ENCODE assay signal across 13 cellular contexts in the genomic region with DNA sequence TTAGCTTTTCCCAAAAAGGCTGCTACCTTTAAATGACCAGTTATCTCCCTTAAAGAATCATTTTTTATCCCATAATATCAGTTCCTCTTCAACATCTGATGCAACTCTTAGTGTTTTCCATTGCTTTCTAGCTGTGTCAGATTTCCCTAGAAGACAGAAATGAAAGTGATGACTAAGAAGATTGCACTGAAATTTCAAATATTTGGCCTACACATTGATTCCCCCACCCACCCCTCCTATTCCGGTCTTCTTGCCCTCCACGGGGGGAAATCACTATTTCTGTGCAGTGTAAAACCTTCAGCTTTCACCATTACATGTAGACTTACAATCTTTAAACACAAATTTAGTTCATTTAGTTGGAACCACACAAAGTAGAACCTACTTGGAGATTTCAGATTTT.
DNase-seq lines count a peak whose midpoint lies in the region; FAIRE-seq and TF ChIP-seq lines count a peak whose summit lies in the region.
"Had no signal": no experiment of that assay in that cellular context is flagged by ENCODE, and none has a peak within 500 bp of the region (broad histone marks: within the 10 kb centered on the region; RNA-seq: fewer than 3 reads in every experiment).

No MANE protein-coding gene starts in this region.

- H3K36me3 Mint-ChIP-seq in glutamatergic neuron (ENCODE audit: unreplicated experiment): no peaks in the 10 kb centered on the region

- H3K4me1 ChIP-seq in SJSA1 (replicated peaks): peaks cover 48% of the 10 kb centered on the region
- H3K4me1 ChIP-seq: right atrium auricular region, stomach had no signal

- H3K27ac ChIP-seq in SJSA1: peak overlapping the region; percentile 78
- H3K27ac ChIP-seq: right atrium auricular region, RWPE1, stomach had no signal

- FAIRE-seq in GM12892 (lab: Jason Lieb, UNC): peak; percentile 60

- peaks cover 1% of the 10 kb centered on the region for H3K9me3 Mint-ChIP-seq in glutamatergic neuron (ENCODE audit: unreplicated experiment)

- TF ChIP-seq CTCF in glutamatergic neuron (IDR thresholded peaks at IDR 0.05; ENCODE audit: partially characterized antibody, unreplicated experiment): no peak

- CTCF ChIA-PET in HEK293T (lab: Yijun Ruan, JAX): no interaction called here

- H3K4me1 Mint-ChIP-seq in glutamatergic neuron (ENCODE audit: low read depth, unreplicated experiment): no peaks in the 10 kb centered on the region

- peaks cover 3% of the 10 kb centered on the region; the same call in 1 of the 2 replicates for H3K9me3 ChIP-seq in SJSA1 (replicated peaks)
- H3K9me3 ChIP-seq: right atrium auricular region, stomach had no signal

- H3K36me3 ChIP-seq in SJSA1: no peaks in the 10 kb centered on the region
- H3K36me3 ChIP-seq: right atrium auricular region, stomach had no signal

- TF ChIP-seq POLR2A in GM12892 (IDR thresholded peaks at IDR 0.05; ENCODE audit: low read depth, low read length): no peak

- H3K27me3 Mint-ChIP-seq in glutamatergic neuron (ENCODE audit: unreplicated experiment): no peaks in the 10 kb centered on the region

- POLR2A ChIA-PET in HEK293T (lab: Yijun Ruan, JAX): no interaction called here

- DNase-seq in AG08395 (ENCODE audit: low spot score) (peak; percentile 48), GM12892 (ENCODE audit: insufficient read length) (no peak), SJSA1 (ENCODE audit: low read depth in 1 of 2, low spot score in 2 of 2) (peak in 1 of 2 experiments; percentile 48), hepatic stellate cell (ENCODE audit: low spot score) (peak; percentile 37), HEK293T (ENCODE audit: extremely low spot score) (no peak), NK-92 (lab: John Stamatoyannopoulos, UW; ENCODE audit: unreplicated experiment) (no peak), NCI-H82 (lab: John Stamatoyannopoulos, UW) (no peak), glutamatergic neuron (no peak)
- DNase-seq: GDM1, islet precursor cell, stomach had no signal

- H3K4me3 Mint-ChIP-seq in glutamatergic neuron (ENCODE audit: unreplicated experiment): no peak overlapping the region

- H3K27ac Mint-ChIP-seq in glutamatergic neuron (ENCODE audit: unreplicated experiment): no peak overlapping the region

- no peak overlapping the region for H3K4me3 ChIP-seq in SJSA1
- H3K4me3 ChIP-seq: right atrium auricular region, stomach had no signal

- no peaks in the 10 kb centered on the region for H3K27me3 ChIP-seq in SJSA1 (replicated peaks)
- H3K27me3 ChIP-seq: right atrium auricular region had no signal

TF ChIP-seq in HEK293T, 16 proteins besides CTCF, POLR2A, EP300 and RAD21:
- no peak for TF ChIP-seq ELF4 (IDR thresholded peaks at IDR 0.05)
- TF ChIP-seq, protein P1, sequence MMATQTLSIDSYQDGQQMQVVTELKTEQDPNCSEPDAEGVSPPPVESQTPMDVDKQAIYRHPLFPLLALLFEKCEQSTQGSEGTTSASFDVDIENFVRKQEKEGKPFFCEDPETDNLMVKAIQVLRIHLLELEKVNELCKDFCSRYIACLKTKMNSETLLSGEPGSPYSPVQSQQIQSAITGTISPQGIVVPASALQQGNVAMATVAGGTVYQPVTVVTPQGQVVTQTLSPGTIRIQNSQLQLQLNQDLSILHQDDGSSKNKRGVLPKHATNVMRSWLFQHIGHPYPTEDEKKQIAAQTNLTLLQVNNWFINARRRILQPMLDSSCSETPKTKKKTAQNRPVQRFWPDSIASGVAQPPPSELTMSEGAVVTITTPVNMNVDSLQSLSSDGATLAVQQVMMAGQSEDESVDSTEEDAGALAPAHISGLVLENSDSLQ (IDR thresholded peaks at IDR 0.05): no peak
- no peak for TF ChIP-seq TARDBP (IDR thresholded peaks at IDR 0.05)

Comparison
In these comparisons a context has a peak if more than half of its experiments do, and no peak if none do; other contexts are left out.
1. DNase-seq: peak in AG08395 (single experiment) and hepatic stellate cell (single experiment); none in GM12892 (single experiment), HEK293T (single experiment), NK-92 (single experiment), NCI-H82 (single experiment) and glutamatergic neuron (single experiment).